Comparison of ENCODE assay signal across 17 cellular contexts in genomic region chr20:51174536-51174935, GRCh38.
DNase-seq lines count a peak whose midpoint lies in the region; ATAC-seq and TF ChIP-seq lines count a peak whose summit lies in the region.
"Had no signal": no experiment of that assay in that cellular context is flagged by ENCODE, and none has a peak within 500 bp of the region (broad histone marks: within the 10 kb centered on the region; RNA-seq: fewer than 3 reads in every experiment).

No MANE protein-coding gene starts in this region.

- no peaks in the 10 kb centered on the region for H3K9me2 ChIP-seq in Loucy (replicated peaks; ENCODE audit: low read depth, low read length)

- ATAC-seq in Panc1 (no peak), foreskin keratinocyte (no peak)
- ATAC-seq: GM12878 had no signal

- no peak overlapping the region for H3K27ac ChIP-seq in H9 (ENCODE audit: insufficient read length, low read depth, low read length)
- H3K27ac ChIP-seq in Panc1 (ENCODE audit: low read length): no peak overlapping the region
- no peak overlapping the region for H3K27ac ChIP-seq in foreskin keratinocyte
- H3K27ac ChIP-seq: GM23248 had no signal

- no peak overlapping the region for H3K23ac ChIP-seq in H9 (ENCODE audit: insufficient read length, low read depth, low read length)

- H4K5ac ChIP-seq in H9 (ENCODE audit: insufficient read length, low read depth, low read length): no peak overlapping the region

- BruUV-seq in Panc1 (replicated peaks; lab: Mats Ljungman, UMichigan): no TSS peak

- peaks cover 0 to 2% of the 10 kb centered on the region in 2 experiments; a peak in 1 of 5 replicates for H3K9me3 Mint-ChIP-seq in H9
- H3K9me3 Mint-ChIP-seq: CD4-positive, alpha-beta T cell had no signal

- no peak overlapping the region for H3K4ac ChIP-seq in H9 (ENCODE audit: low read depth, low read length)

- H2BK15ac ChIP-seq in H9 (ENCODE audit: low read depth, low read length): no peak overlapping the region

- no CpG with 5 or more reads among the region's 2 CpGs for WGBS in H9 (ENCODE audit: extremely low coverage, insufficient read length, low lambda C conversion rate)

- no peak overlapping the region for H2BK20ac ChIP-seq in H9 (ENCODE audit: low read depth, low read length, poor library complexity, severe bottlenecking)

- no peaks in the 10 kb centered on the region for H3K79me1 ChIP-seq in H9 (ENCODE audit: insufficient read depth, low read depth, low read length, poor library complexity, severe bottlenecking)

- no peaks in the 10 kb centered on the region for H3K27me3 ChIP-seq in H9 (ENCODE audit: insufficient read depth, low read length)
- H3K27me3 ChIP-seq in Loucy (ENCODE audit: insufficient read depth, low read length, poor library complexity, severe bottlenecking): no peaks in the 10 kb centered on the region
- peaks cover 16% of the 10 kb centered on the region for H3K27me3 ChIP-seq in Panc1 (ENCODE audit: control insufficient read depth, insufficient read depth, low read length)
- H3K27me3 ChIP-seq in foreskin keratinocyte: no peaks in the 10 kb centered on the region

- no peak overlapping the region for H2BK5ac ChIP-seq in H9 (ENCODE audit: insufficient read length, low read length)

- H3K14ac ChIP-seq in H9 (ENCODE audit: insufficient read depth, low read length): no peak overlapping the region

- no peak overlapping the region for H2BK12ac ChIP-seq in H9 (ENCODE audit: insufficient read length, low read depth, low read length)

- H3K79me2 ChIP-seq in H9 (ENCODE audit: insufficient read depth, low read length) (no peaks in the 10 kb centered on the region), Loucy (ENCODE audit: insufficient read depth, low read length) (no peaks in the 10 kb centered on the region)

- no peak overlapping the region for H2BK120ac ChIP-seq in H9 (ENCODE audit: low read depth, low read length, poor library complexity, severe bottlenecking)

- H3K9me3 ChIP-seq in H9 (ENCODE audit: control insufficient read depth, low read depth, low read length): no peaks in the 10 kb centered on the region
- no peaks in the 10 kb centered on the region for H3K9me3 ChIP-seq in Loucy (ENCODE audit: insufficient read depth, low read depth, low read length)
- no peaks in the 10 kb centered on the region for H3K9me3 ChIP-seq in Panc1 (ENCODE audit: control insufficient read depth, insufficient read depth, low read depth, low read length)

- peaks cover 32% of the 10 kb centered on the region for H3K27me3 Mint-ChIP-seq in H9 (ENCODE audit: low read depth)

- no peak overlapping the region for H3K18ac ChIP-seq in H9 (ENCODE audit: insufficient read length, low read depth, low read length)

- TF ChIP-seq CTCF in H9 (conservative IDR thresholded peaks at IDR 0.05) (peak; percentile 26; the same call in 1 of the 3 replicates), Loucy (conservative IDR thresholded peaks at IDR 0.05; ENCODE audit: low read length) (0 out of 2 replicates have a peak, but pooled peaks have one; percentile 15), Panc1 (IDR thresholded peaks at IDR 0.05) (0 out of 2 replicates have a peak, but pooled peaks have one; percentile 8), foreskin keratinocyte (conservative IDR thresholded peaks at IDR 0.05) (peak; percentile 1)

- H4K20me1 ChIP-seq in H9 (ENCODE audit: control insufficient read depth, insufficient read depth, insufficient read length): no peaks in the 10 kb centered on the region
- no peaks in the 10 kb centered on the region for H4K20me1 ChIP-seq in Loucy (ENCODE audit: insufficient read depth, low read length, poor library complexity, severe bottlenecking)

- H3K56ac ChIP-seq in H9 (ENCODE audit: insufficient read length, low read depth, low read length): no peak overlapping the region

- no peak overlapping the region for H4K91ac ChIP-seq in H9 (ENCODE audit: insufficient read length, low read depth, low read length)

- POLR2A ChIA-PET in Panc1 (lab: Charles Lee): no interaction called here

- H4K8ac ChIP-seq in H9 (replicated peaks; ENCODE audit: insufficient read length, low read depth, low read length): no peak overlapping the region

- H3K27ac Mint-ChIP-seq in H9: no peak overlapping the region
- H3K27ac Mint-ChIP-seq: B cell; CD4-positive, alpha-beta T cell; HFFc6 had no signal

- H3K4me2 ChIP-seq in H9 (ENCODE audit: insufficient read depth, insufficient read length, low read length) (no peak overlapping the region), Loucy (ENCODE audit: low read depth, low read length, poor library complexity, severe bottlenecking) (no peak overlapping the region)

- H2AK5ac ChIP-seq in H9 (ENCODE audit: insufficient read length, low read length): no peak overlapping the region

- CTCF ChIA-PET in Panc1 (lab: Charles Lee): no interaction called here

- H3K4me3 ChIP-seq in Loucy (ENCODE audit: low read length, poor library complexity, severe bottlenecking) (no peak overlapping the region), Panc1 (ENCODE audit: low read depth in 2 of 2, low read length in 2 of 2) (no peak overlapping the region)
- H3K4me3 ChIP-seq: GM12878, GM23248 had no signal

- H3K4me1 Mint-ChIP-seq in H9: peaks cover 10 to 14% of the 10 kb centered on the region in 2 experiments
- H3K4me1 Mint-ChIP-seq: B cell had no signal

- no peak overlapping the region for H3T11ph ChIP-seq in H9 (ENCODE audit: low read length)

- intact Hi-C loops in Panc1 (cut with micrococcal nuclease; ENCODE audit: unreplicated experiment): no loop called here

- no peak overlapping the region for H2AFZ ChIP-seq in H9 (ENCODE audit: low read length)
- H2AFZ ChIP-seq in Loucy (ENCODE audit: low read length): no peak overlapping the region
- H2AFZ ChIP-seq: GM23248 had no signal

- H3K36me3 ChIP-seq in Loucy (ENCODE audit: insufficient read depth, low read length) (no peaks in the 10 kb centered on the region), Panc1 (ENCODE audit: control insufficient read depth, insufficient read depth, low read length) (no peaks in the 10 kb centered on the region)

- peaks cover 2% of the 10 kb centered on the region for H3K23me2 ChIP-seq in H9 (ENCODE audit: insufficient read length, low read depth, low read length, poor library complexity, severe bottlenecking)

- no peaks in the 10 kb centered on the region for H3K36me3 Mint-ChIP-seq in H9 (ENCODE audit: insufficient read depth in 1 of 3, low read depth in 3 of 3)

- in situ Hi-C loops in Panc1 (cut with HindIII; ENCODE audit: low pct_unique_long_range_greater_than_20kb, low sequenced_read_pairs): no loop called here

- no peak overlapping the region for H3K4me3 Mint-ChIP-seq in H9
- H3K4me3 Mint-ChIP-seq: B cell; CD4-positive, alpha-beta T cell; HFFc6 had no signal

- no peaks in the 10 kb centered on the region for H3F3A ChIP-seq in Loucy (ENCODE audit: low read depth)

- H3K4me1 ChIP-seq in H9 (ENCODE audit: insufficient read depth, low read length): no peaks in the 10 kb centered on the region; the same call in 1 of the 2 replicates
- H3K4me1 ChIP-seq in Loucy (ENCODE audit: insufficient read depth, low read length, poor library complexity, severe bottlenecking): no peaks in the 10 kb centered on the region
- H3K4me1 ChIP-seq in Panc1 (ENCODE audit: control insufficient read depth, insufficient read depth, low read length): no peaks in the 10 kb centered on the region
- H3K4me1 ChIP-seq in foreskin keratinocyte: peaks cover 11% of the 10 kb centered on the region

- H3K9ac ChIP-seq in H9 (ENCODE audit: extremely low read depth, insufficient read length, low read length) (no peak overlapping the region), Loucy (ENCODE audit: low read depth, low read length, poor library complexity, severe bottlenecking) (no peak overlapping the region)
- H3K9ac ChIP-seq: GM23248 had no signal

- no peak for DNase-seq in H9
- no peak for DNase-seq in Panc1 (ENCODE audit: low read depth, low spot score)
- DNase-seq in foreskin keratinocyte: no peak
- no peak for DNase-seq in DMS153 (lab: John Stamatoyannopoulos, UW)
- DNase-seq in activated CD4-positive, alpha-beta T cell treated with anti-CD3 and anti-CD28 coated beads for 1 hour: no peak
- DNase-seq in activated CD4-positive, CD25-positive, alpha-beta regulatory T cell treated with anti-CD3 and anti-CD28 coated beads, Interleukin-2, amount 50 U/mL, for 72 hours: no peak
- DNase-seq: C1 segment of cervical spinal cord; Calu3; CD4-positive, alpha-beta T cell; DMS 273 treated with DMSO at 0.1 percent for 48 hours; DMS79; GM23248; H7; HFFc6 had no signal
